In the genomic region with DNA sequence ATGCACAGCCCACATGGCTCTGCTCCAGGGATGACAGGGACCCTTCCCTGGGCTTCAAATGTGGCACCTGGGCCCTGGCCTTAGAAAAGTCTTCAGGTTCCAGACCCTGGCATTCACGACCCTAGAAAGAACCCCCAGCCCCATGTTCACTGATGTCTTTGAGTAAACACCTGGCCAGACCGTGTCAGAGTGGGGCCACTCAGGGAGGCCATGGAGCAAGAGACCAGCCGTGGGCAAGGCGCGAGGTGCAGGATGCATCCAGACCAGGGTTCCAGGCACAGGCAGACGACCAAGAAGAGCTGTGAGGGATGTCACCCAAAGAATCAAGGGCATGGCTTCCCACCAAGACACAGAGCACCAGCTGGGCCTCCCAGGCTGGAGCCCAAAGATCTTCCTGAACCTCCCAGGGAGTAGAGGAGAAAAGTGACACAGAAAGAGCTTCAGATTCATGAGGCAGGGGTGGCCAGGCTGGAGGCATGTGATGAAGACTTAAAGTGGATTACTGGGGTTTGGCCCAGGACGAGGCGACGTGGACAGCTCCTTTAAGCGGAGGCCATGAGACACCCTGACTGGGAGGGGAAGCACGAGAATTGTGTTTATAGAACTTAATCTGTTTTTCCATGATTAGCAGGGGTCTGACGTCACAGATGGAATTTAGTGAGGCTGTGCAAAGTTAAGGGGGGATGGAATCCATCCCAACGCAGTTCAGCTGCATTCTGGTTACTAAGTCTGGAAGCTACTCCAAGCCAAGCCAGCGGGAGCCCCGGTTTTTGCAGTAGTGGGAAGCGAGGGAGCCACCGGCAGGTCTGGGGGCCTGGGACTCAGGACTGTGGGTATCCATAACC, we compare ENCODE assay signal across 1 cellular context.
TF ChIP-seq lines count a peak whose summit lies in the region.

No MANE protein-coding gene starts in this region.

TF ChIP-seq in H1, 55 proteins besides CTCF, POLR2A, EP300 and RAD21:
- TF ChIP-seq SP1 (IDR thresholded peaks at IDR 0.05; ENCODE audit: low read depth, low read length) = no peak
- TF ChIP-seq SIX5 (IDR thresholded peaks at IDR 0.05; ENCODE audit: low read depth, low read length) = no peak
- TF ChIP-seq POU5F1 (IDR thresholded peaks at IDR 0.05; ENCODE audit: low read depth, low read length) = no peak
- no peak for TF ChIP-seq CEBPB (IDR thresholded peaks at IDR 0.05; ENCODE audit: low read depth, low read length)
- TF ChIP-seq, protein P1, sequence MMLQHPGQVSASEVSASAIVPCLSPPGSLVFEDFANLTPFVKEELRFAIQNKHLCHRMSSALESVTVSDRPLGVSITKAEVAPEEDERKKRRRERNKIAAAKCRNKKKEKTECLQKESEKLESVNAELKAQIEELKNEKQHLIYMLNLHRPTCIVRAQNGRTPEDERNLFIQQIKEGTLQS (IDR thresholded peaks at IDR 0.05; ENCODE audit: insufficient read depth, low read depth, low read length) = no peak
- no peak for TF ChIP-seq ZNF274 (IDR thresholded peaks at IDR 0.05; ENCODE audit: borderline replicate concordance, extremely low read depth, low read length)
- no peak for TF ChIP-seq POLR2AphosphoS5 (IDR thresholded peaks at IDR 0.05; ENCODE audit: low read depth, low read length)
- no peak for TF ChIP-seq SP2 (IDR thresholded peaks at IDR 0.05; ENCODE audit: low read length)
- TF ChIP-seq TAF1 (IDR thresholded peaks at IDR 0.05; ENCODE audit: low read depth, low read length) = no peak
- no peak for TF ChIP-seq TBP (IDR thresholded peaks at IDR 0.05; ENCODE audit: low read depth, low read length)
- no peak for TF ChIP-seq PHF8 (conservative IDR thresholded peaks at IDR 0.05; ENCODE audit: low read depth, low read length)
- TF ChIP-seq, protein P2, sequence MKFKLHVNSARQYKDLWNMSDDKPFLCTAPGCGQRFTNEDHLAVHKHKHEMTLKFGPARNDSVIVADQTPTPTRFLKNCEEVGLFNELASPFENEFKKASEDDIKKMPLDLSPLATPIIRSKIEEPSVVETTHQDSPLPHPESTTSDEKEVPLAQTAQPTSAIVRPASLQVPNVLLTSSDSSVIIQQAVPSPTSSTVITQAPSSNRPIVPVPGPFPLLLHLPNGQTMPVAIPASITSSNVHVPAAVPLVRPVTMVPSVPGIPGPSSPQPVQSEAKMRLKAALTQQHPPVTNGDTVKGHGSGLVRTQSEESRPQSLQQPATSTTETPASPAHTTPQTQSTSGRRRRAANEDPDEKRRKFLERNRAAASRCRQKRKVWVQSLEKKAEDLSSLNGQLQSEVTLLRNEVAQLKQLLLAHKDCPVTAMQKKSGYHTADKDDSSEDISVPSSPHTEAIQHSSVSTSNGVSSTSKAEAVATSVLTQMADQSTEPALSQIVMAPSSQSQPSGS (IDR thresholded peaks at IDR 0.05; ENCODE audit: low read length) = no peak
- TF ChIP-seq HDAC2 (IDR thresholded peaks at IDR 0.05; ENCODE audit: borderline replicate concordance in 1 of 2, low read depth in 2 of 2, low read length in 2 of 2) = no peak
